In the genomic region with DNA sequence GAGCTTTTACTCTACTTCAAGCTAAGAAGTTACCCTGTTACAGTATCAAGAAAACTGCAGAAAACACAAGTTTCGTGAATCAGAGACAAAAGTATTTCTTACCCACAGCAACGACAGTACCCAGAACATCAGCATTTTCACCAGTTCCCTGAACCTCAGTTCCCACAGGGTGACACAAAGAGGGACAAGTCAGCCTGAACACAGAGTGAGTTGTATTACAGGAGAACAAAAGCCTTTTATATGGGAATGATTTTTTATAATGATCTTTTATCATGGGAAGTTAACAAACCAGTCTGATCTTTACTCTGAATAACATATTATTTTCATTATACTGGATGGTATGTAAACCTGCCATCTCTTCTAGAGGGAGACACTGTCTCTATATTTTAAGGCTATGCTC, we compare ENCODE assay signal across 22 cellular contexts.
"Had no signal": no experiment of that assay in that cellular context is flagged by ENCODE, and none has a peak within 500 bp of the region (broad histone marks: within the 10 kb centered on the region; RNA-seq: fewer than 3 reads in every experiment).

No MANE protein-coding gene starts in this region.

- H3K4me3 Mint-ChIP-seq: memory B cell; natural killer cell; stimulated activated naive CD8-positive, alpha-beta T cell treated with anti-CD3 and anti-CD28 coated beads, Interleukin-15, amount 100 ng/mL, for 72 hours had no signal

- H3K27me3 Mint-ChIP-seq: stimulated activated naive CD8-positive, alpha-beta T cell treated with anti-CD3 and anti-CD28 coated beads, Interleukin-15, amount 100 ng/mL, for 72 hours had no signal

- DNase-seq: effector CD4-positive, alpha-beta T cell; gastrocnemius medialis; heart right ventricle; islet precursor cell; kidney glomerular epithelial cell; left colon; left ventricle myocardium inferior; lower lobe of right lung; natural killer cell; occipital lobe; ovary; right lobe of liver; small intestine; stimulated activated CD4-positive, alpha-beta T cell treated with anti-CD3 and anti-CD28 coated beads, Interleukin-15, amount 100 ng/mL, for 24 hours; stimulated activated CD4-positive, alpha-beta T cell treated with anti-CD3 and anti-CD28 coated beads, Interleukin-2, amount 100 ng/mL, for 48 hours; stimulated activated CD8-positive, alpha-beta memory T cell treated with anti-CD3 and anti-CD28 coated beads, Interleukin-4, amount 100 ng/mL, for 48 hours; stimulated activated naive CD4-positive, alpha-beta T cell; stimulated activated naive CD8-positive, alpha-beta T cell treated with anti-CD3 and anti-CD28 coated beads, Interleukin-15, amount 100 ng/mL, for 72 hours; thyroid gland; trophoblast cell had no signal

- H3K27ac Mint-ChIP-seq: memory B cell; natural killer cell; stimulated activated naive CD8-positive, alpha-beta T cell treated with anti-CD3 and anti-CD28 coated beads, Interleukin-15, amount 100 ng/mL, for 72 hours had no signal

- H3K4me1 Mint-ChIP-seq: memory B cell; natural killer cell; stimulated activated naive CD8-positive, alpha-beta T cell treated with anti-CD3 and anti-CD28 coated beads, Interleukin-15, amount 100 ng/mL, for 72 hours had no signal

- H3K36me3 Mint-ChIP-seq: memory B cell, natural killer cell had no signal

- H3K27ac ChIP-seq: gastrocnemius medialis, heart right ventricle, left ventricle myocardium inferior, lower lobe of right lung, ovary, right lobe of liver, thyroid gland, vagina had no signal

- ATAC-seq: gastrocnemius medialis; heart right ventricle; left colon; lower lobe of right lung; natural killer cell; right lobe of liver; stimulated activated naive CD8-positive, alpha-beta T cell treated with anti-CD3 and anti-CD28 coated beads, Interleukin-15, amount 100 ng/mL, for 72 hours had no signal
